Comparison of ENCODE assay signal across 13 cellular contexts in the genomic region with DNA sequence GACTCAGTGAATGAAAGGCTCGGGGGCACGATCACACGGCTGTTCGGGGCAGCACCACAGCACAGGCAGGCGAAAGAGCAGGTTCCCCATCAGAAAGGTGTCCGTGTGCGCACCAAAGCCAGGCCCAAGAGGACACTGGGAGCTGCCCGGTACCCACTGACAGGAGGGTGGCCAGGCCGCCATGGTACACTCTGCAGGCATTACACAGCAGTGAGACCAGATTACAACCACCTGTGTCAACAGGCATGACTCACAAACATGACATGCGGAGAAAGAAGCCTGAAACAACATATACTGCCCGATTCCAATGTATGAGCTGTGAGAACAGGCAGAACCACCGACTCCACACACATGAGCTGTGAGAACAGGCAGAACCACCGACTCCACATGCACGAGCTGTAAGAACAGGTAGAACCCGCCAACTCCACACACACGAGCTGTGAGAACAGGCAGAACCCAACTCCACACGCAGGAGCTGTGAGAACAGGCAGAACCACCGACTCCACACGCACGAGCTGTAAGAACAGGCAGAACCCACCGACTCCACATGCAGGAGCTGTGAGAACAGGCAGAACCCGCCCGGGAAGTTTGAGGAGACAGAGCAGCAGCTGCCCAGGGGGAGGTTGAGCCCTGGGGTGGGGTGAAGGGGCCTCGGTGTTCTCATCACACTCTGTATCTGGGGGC. TPM values are rescaled to one million over a fixed set of nuclear protein-coding genes. Genes with fewer than 3 reads are reported as not detected.
A peak's percentile ranks its signal among the peaks of the same experiment; 100 is the strongest.
DNase-seq lines count a peak whose midpoint lies in the region; FAIRE-seq and TF ChIP-seq lines count a peak whose summit lies in the region.
"Had no signal": no experiment of that assay in that cellular context is flagged by ENCODE, and none has a peak within 500 bp of the region (broad histone marks: within the 10 kb centered on the region; RNA-seq: fewer than 3 reads in every experiment).

No MANE protein-coding gene starts in this region.

- H2AFZ ChIP-seq in smooth muscle cell (ENCODE audit: low read depth), result no peak overlapping the region

- peak overlapping the region; percentile 83 for H3K27ac ChIP-seq in smooth muscle cell (ENCODE audit: low read depth)
- H3K27ac ChIP-seq in small intestine (ENCODE audit: low read depth in 1 of 2, low read length in 1 of 2), result no peak overlapping the region
- no peak overlapping the region for H3K27ac ChIP-seq in esophagus muscularis mucosa (replicated peaks in 1 of 4)
- H3K27ac ChIP-seq: colonic mucosa, Peyer's patch, right lobe of liver had no signal

- H3K4me3 ChIP-seq in H7 (ENCODE audit: insufficient read depth, low read depth, low read length) (no peak overlapping the region), adipocyte (ENCODE audit: low read length) (no peak overlapping the region), fibroblast of the aortic adventitia (ENCODE audit: low read depth, low read length) (no peak overlapping the region), smooth muscle cell (no peak overlapping the region), small intestine (ENCODE audit: low read depth in 1 of 2, low read length in 2 of 2) (no peak overlapping the region), esophagus muscularis mucosa (no peak overlapping the region)
- H3K4me3 ChIP-seq: colonic mucosa, Peyer's patch, right lobe of liver had no signal

- no peaks in the 10 kb centered on the region for H3K79me2 ChIP-seq in smooth muscle cell (ENCODE audit: low read depth)

- no peak for TF ChIP-seq POLR2A in esophagus muscularis mucosa (IDR thresholded peaks at IDR 0.05; ENCODE audit: low read depth)

- 79% methylated on average over 24 of the region's 24 CpGs for WGBS in smooth muscle cell (ENCODE audit: low lambda C conversion rate)
- 84 to 89% (median 84%) methylated on average over 24 of the region's 24 CpGs for WGBS in small intestine, 3 donors
- WGBS in esophagus muscularis mucosa, result 85% methylated on average over 19 of the region's 24 CpGs

- intact Hi-C loops in esophagus muscularis mucosa (cut with DNase I), result no loop called here

- H3K9me3 ChIP-seq in adipocyte (ENCODE audit: control insufficient read depth, low read length) (no peaks in the 10 kb centered on the region), smooth muscle cell (replicated peaks; ENCODE audit: low read depth) (no peaks in the 10 kb centered on the region), small intestine (ENCODE audit: control insufficient read depth, low read depth) (no peaks in the 10 kb centered on the region), esophagus muscularis mucosa (no peaks in the 10 kb centered on the region)
- H3K9me3 ChIP-seq: colonic mucosa, Peyer's patch, right lobe of liver had no signal

- H3K9ac ChIP-seq in adipocyte (ENCODE audit: low read length) (no peak overlapping the region), smooth muscle cell (ENCODE audit: low read depth) (peak overlapping the region; percentile 39)

- TF ChIP-seq CTCF in fibroblast of the aortic adventitia (IDR thresholded peaks at IDR 0.05; ENCODE audit: insufficient read depth, low read length), result no peak
- no peak for TF ChIP-seq CTCF in smooth muscle cell (IDR thresholded peaks at IDR 0.05; ENCODE audit: borderline replicate concordance, insufficient read depth, poor library complexity, severe bottlenecking)
- TF ChIP-seq CTCF in esophagus muscularis mucosa (IDR thresholded peaks at IDR 0.05), result no peak

- DNase-seq in H7, result peak; percentile 34
- DNase-seq in adipocyte (ENCODE audit: low read depth), result peak; percentile 54
- DNase-seq in fibroblast of the aortic adventitia (ENCODE audit: low read depth), result peak; percentile 57
- DNase-seq in smooth muscle cell (lab: John Stamatoyannopoulos, UW; ENCODE audit: unreplicated experiment), result no peak
- DNase-seq in NCI-H2029 (lab: John Stamatoyannopoulos, UW), result no peak
- DNase-seq in small intestine, result no peak
- no peak for DNase-seq in frontal cortex (ENCODE audit: low spot score in 2 of 2)
- no peak for DNase-seq in esophagus muscularis mucosa (ENCODE audit: extremely low spot score)
- DNase-seq: activated T-cell treated with anti-CD3 and anti-CD28 coated beads, Interleukin-2, amount 50 U/mL, for 1 hour; colonic mucosa; glutamatergic neuron had no signal

- H3K4me1 ChIP-seq in adipocyte (ENCODE audit: control insufficient read depth, insufficient read depth, low read length), result peaks cover 38% of the 10 kb centered on the region
- H3K4me1 ChIP-seq in smooth muscle cell (ENCODE audit: low read depth), result peaks cover 12% of the 10 kb centered on the region
- H3K4me1 ChIP-seq in small intestine (ENCODE audit: control insufficient read depth in 2 of 2, insufficient read depth in 1 of 2, low read depth in 1 of 2, low read length in 1 of 2), result peaks cover 0 to 4% of the 10 kb centered on the region in 2 donors
- H3K4me1 ChIP-seq in esophagus muscularis mucosa, result peaks cover 19 to 45% (median 44%) of the 10 kb centered on the region in 4 donors
- H3K4me1 ChIP-seq: colonic mucosa, right lobe of liver had no signal

- peaks cover 9% of the 10 kb centered on the region for H3F3A ChIP-seq in smooth muscle cell (ENCODE audit: low read depth)

- FAIRE-seq in small intestine (lab: Jason Lieb, UNC) (no peak), frontal cortex (lab: Jason Lieb, UNC) (no peak)

- peaks cover 9% of the 10 kb centered on the region for H4K20me1 ChIP-seq in smooth muscle cell (ENCODE audit: low read depth)

- 0 out of 2 replicates have a peak, but pooled peaks cover 1% of the 10 kb centered on the region for H3K36me3 ChIP-seq in H7 (replicated peaks; ENCODE audit: control insufficient read depth, insufficient read depth, low read length)
- H3K36me3 ChIP-seq in adipocyte (ENCODE audit: control insufficient read depth, insufficient read depth, low read length, severe bottlenecking), result peaks cover 25% of the 10 kb centered on the region
- H3K36me3 ChIP-seq in smooth muscle cell (ENCODE audit: low read depth), result no peaks in the 10 kb centered on the region
- peaks cover 0 to 3% of the 10 kb centered on the region in 2 donors for H3K36me3 ChIP-seq in small intestine (ENCODE audit: control insufficient read depth in 2 of 2, insufficient read depth in 2 of 2, low read length in 2 of 2)
- peaks cover 19 to 59% (median 29%) of the 10 kb centered on the region in 4 donors for H3K36me3 ChIP-seq in esophagus muscularis mucosa
- H3K36me3 ChIP-seq: colonic mucosa had no signal

- H3K27me3 ChIP-seq in H7 (ENCODE audit: control insufficient read depth, insufficient read depth, low read length) (no peaks in the 10 kb centered on the region), adipocyte (replicated peaks; ENCODE audit: control insufficient read depth, insufficient read depth, low read length) (no peaks in the 10 kb centered on the region), smooth muscle cell (ENCODE audit: low read depth) (no peaks in the 10 kb centered on the region), small intestine (ENCODE audit: control insufficient read depth in 2 of 2, insufficient read depth in 2 of 2, low read length in 2 of 2) (no peaks in the 10 kb centered on the region), esophagus muscularis mucosa (no peaks in the 10 kb centered on the region)
- H3K27me3 ChIP-seq: colonic mucosa, Peyer's patch, right lobe of liver had no signal

- peak overlapping the region; percentile 15 for H3K4me2 ChIP-seq in smooth muscle cell

- no peak for TF ChIP-seq EP300 in esophagus muscularis mucosa (IDR thresholded peaks at IDR 0.05)

RNA-seq across cellular contexts. Expression of gene KIAA0930, which starts 32.6 kb away (rescaled TPM):
- 37.5 and 43.9 TPM in 2 replicates for total RNA-seq in H7 (2014; rRNA removed; shearing (Covaris generic))
- 36.2 and 36.4 TPM in 2 replicates for total RNA-seq in fibroblast of the aortic adventitia (ENCODE audit: low replicate concordance)
- total RNA-seq in smooth muscle cell, result 35.9 and 44.8 TPM in 2 replicates
- 37.6 and 49.0 TPM in 2 replicates for polyA plus RNA-seq in smooth muscle cell
- 10 to 100 TPM; 23.0 to 29.0 (median 28.9) TPM for polyA plus RNA-seq in small intestine
- 52.6 TPM for total RNA-seq in frontal cortex
- total RNA-seq in esophagus muscularis mucosa, result 10 to 100 TPM; 31.6 to 67.1 (median 46.8) TPM

RNA-seq across cellular contexts. Expression of gene NUP50, which starts 44.4 kb away (rescaled TPM):
- 82.6 and 89.0 TPM in 2 replicates for total RNA-seq in H7 (2014; rRNA removed; shearing (Covaris generic))
- total RNA-seq in fibroblast of the aortic adventitia (ENCODE audit: low replicate concordance), result 61.6 and 109 TPM in 2 replicates
- total RNA-seq in smooth muscle cell, result 21.0 and 33.5 TPM in 2 replicates
- 16.8 and 18.6 TPM in 2 replicates for polyA plus RNA-seq in smooth muscle cell
- polyA plus RNA-seq in small intestine, result 10 to 100 TPM; 15.7 to 19.5 (median 18.8) TPM
- total RNA-seq in frontal cortex, result 56.3 TPM
- total RNA-seq in esophagus muscularis mucosa, result 10 to 100 TPM; 22.7 to 40.3 (median 30.0) TPM

Comparison
In these comparisons a context has a peak if more than half of its experiments do, and no peak if none do; other contexts are left out.
1. DNase-seq: peak in H7 (single experiment), adipocyte (single experiment) and fibroblast of the aortic adventitia (single experiment); none in smooth muscle cell (single experiment), NCI-H2029 (single experiment), small intestine (single experiment), frontal cortex (0 of 2) and esophagus muscularis mucosa (single experiment).